In genomic region chr11:17002543-17002942, GRCh38 we compare ENCODE assay signal across 26 cellular contexts.
"Had no signal": no experiment of that assay in that cellular context is flagged by ENCODE, and none has a peak within 500 bp of the region (broad histone marks: within the 10 kb centered on the region; RNA-seq: fewer than 3 reads in every experiment).

No MANE protein-coding gene starts in this region.

- H3K36me3 ChIP-seq: adrenal gland, esophagus squamous epithelium, gastroesophageal sphincter, heart right ventricle had no signal

- H3K9me3 ChIP-seq: adrenal gland, body of pancreas, esophagus squamous epithelium, gastroesophageal sphincter, heart right ventricle had no signal

- H3K4me3 ChIP-seq: adrenal gland, body of pancreas, esophagus squamous epithelium, gastroesophageal sphincter, heart right ventricle, hepatocyte had no signal

- ATAC-seq: activated CD4-positive, CD25-positive, alpha-beta regulatory T cell treated with anti-CD3 and anti-CD28 coated beads, Interleukin-2, amount 50 U/mL, for 24 hours; activated CD8-positive, alpha-beta memory T cell treated with anti-CD3 and anti-CD28 coated beads, Interleukin-2, amount 10 ng/mL, durations not matched to agents 7 days and 5 days; activated CD8-positive, alpha-beta T cell treated with anti-CD3 and anti-CD28 coated beads, Interleukin-2, amount 10 ng/mL, durations not matched to agents 7 days and 5 days; activated naive CD4-positive, alpha-beta T cell treated with anti-CD3 and anti-CD28 coated beads, Interleukin-2, amount 50 U/mL, for 72 hours; body of pancreas; gastroesophageal sphincter; heart right ventricle had no signal

- H3K4me1 ChIP-seq: adrenal gland, gastroesophageal sphincter had no signal

- DNase-seq: activated B cell treated with CpG ODN at 0.5 μM for 24 hours; activated CD4-positive, alpha-beta memory T cell treated with anti-CD3 and anti-CD28 coated beads for 36 hours; activated CD4-positive, alpha-beta T cell treated with anti-CD3 and anti-CD28 coated beads, Interleukin-2, amount 10 ng/mL, durations not matched to agents 24 days and 14 days; activated CD8-positive, alpha-beta memory T cell treated with anti-CD3 and anti-CD28 coated beads, Interleukin-2, amount 10 ng/mL, durations not matched to agents 7 days and 5 days; activated CD8-positive, alpha-beta memory T cell treated with anti-CD3 and anti-CD28 coated beads, Interleukin-2, amount 50 U/mL, for 4 hours; activated CD8-positive, alpha-beta T cell treated with anti-CD3 and anti-CD28 coated beads, Interleukin-2, amount 10 ng/mL, durations not matched to agents 7 days and 5 days; activated gamma-delta T cell; activated naive CD4-positive, alpha-beta T cell; activated naive CD4-positive, alpha-beta T cell treated with anti-CD3 and anti-CD28 coated beads, Interleukin-2, amount 10 ng/mL, durations not matched to agents 7 days and 5 days; activated T-cell treated with anti-CD3 and anti-CD28 coated beads, Interleukin-2, amount 50 U/mL, for 1 hour; activated T-cell treated with anti-CD3 and anti-CD28 coated beads, Interleukin-2, amount 50 U/mL, for 48 hours; adrenal gland; aorta; body of pancreas; cortex of kidney; effector CD8-positive, alpha-beta T cell; esophagus squamous epithelium; foreskin melanocyte; heart right ventricle; T-helper 2 cell had no signal

- H3K27ac ChIP-seq: adrenal gland, body of pancreas, epithelial cell of prostate, esophagus squamous epithelium, gastroesophageal sphincter, heart right ventricle, hepatocyte, VCaP had no signal

- H3K4me2 ChIP-seq: hepatocyte had no signal

- H3K27me3 ChIP-seq: adrenal gland, body of pancreas, esophagus squamous epithelium, gastroesophageal sphincter, heart right ventricle, hepatocyte had no signal

- H2AFZ ChIP-seq: hepatocyte had no signal
